Comparison of ENCODE assay signal across 8 cellular contexts in the genomic region with DNA sequence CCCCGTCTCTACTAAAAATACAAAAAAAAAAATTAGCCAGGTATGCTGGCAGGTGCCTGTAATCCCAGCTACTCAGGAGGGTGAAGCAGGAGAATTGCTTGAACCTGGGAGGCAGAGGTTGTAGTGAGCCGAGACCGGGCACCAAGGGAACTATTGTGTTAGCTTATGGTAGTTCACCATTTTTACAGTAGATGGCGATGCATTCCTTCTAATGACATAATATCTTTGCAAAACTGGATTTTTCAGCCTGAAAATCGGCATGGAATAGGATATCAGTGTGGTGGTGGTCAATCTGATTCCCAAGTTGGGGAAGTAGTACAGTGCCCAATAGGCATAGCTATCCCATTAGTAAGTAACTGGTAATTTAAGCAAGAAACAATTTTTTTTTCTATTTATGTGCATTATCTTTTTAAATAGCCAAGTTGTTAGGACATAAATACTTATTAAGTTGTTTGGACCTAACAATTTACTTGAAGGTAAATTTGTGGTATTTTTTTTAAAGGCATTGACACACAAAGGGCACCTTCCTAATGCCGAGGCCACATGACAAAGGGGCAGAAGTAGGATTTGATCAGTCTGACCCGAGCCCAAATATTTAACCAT. TPM values are rescaled to one million over a fixed set of nuclear protein-coding genes. Genes with fewer than 3 reads are reported as not detected.
DNase-seq lines count a peak whose midpoint lies in the region; ATAC-seq and TF ChIP-seq lines count a peak whose summit lies in the region.

No MANE protein-coding gene starts in this region.

- TF ChIP-seq CTCF in HFF-Myc (IDR thresholded peaks at IDR 0.05; ENCODE audit: low read depth, low read length, missing control alignments) (peak; percentile 46), breast epithelium (IDR thresholded peaks at IDR 0.05) (peak; percentile 79 to 95 (median 89)), tibial artery (IDR thresholded peaks at IDR 0.05) (peak; percentile 79 to 94)

- H3K36me3 Mint-ChIP-seq in activated CD4-positive, alpha-beta T cell treated with anti-CD3 and anti-CD28 coated beads for 36 hours (ENCODE audit: low read depth): no peaks in the 10 kb centered on the region

- no peaks in the 10 kb centered on the region for H3K4me1 Mint-ChIP-seq in activated CD4-positive, alpha-beta T cell treated with anti-CD3 and anti-CD28 coated beads for 36 hours

- H3K4me3 ChIP-seq in HFF-Myc (replicated peaks; ENCODE audit: low read depth, low read length) (no peak overlapping the region), breast epithelium (no peak overlapping the region), tibial artery (no peak overlapping the region)

- CTCF ChIA-PET in activated CD4-positive, alpha-beta T cell treated with anti-CD3 and anti-CD28 coated beads for 36 hours (lab: Charles Lee): interaction anchor here (0.6 to 10.6 kb wide), 38 partner anchors 9 to 761 kb away, joined by 3 to 269 read pairs (median 4); a partner anchor contains a TSS

- H3K27ac ChIP-seq in breast epithelium: no peak overlapping the region
- H3K27ac ChIP-seq in tibial artery: no peak overlapping the region

- POLR2A ChIA-PET in activated CD4-positive, alpha-beta T cell treated with anti-CD3 and anti-CD28 coated beads for 36 hours (lab: Charles Lee): interaction anchor here (0.6 to 1.2 kb wide), 5 partner anchors 28 to 313 kb away, joined by 3 to 4 read pairs (median 3); a partner anchor contains a TSS

- intact Hi-C loops in activated CD4-positive, alpha-beta T cell treated with anti-CD3 and anti-CD28 coated beads for 36 hours (cut with DNase I, micrococcal nuclease): loop anchor here (1.0 to 5.0 kb wide), 4 partner anchors 32 to 455 kb away; a partner anchor contains a TSS
- intact Hi-C loops in breast epithelium (cut with DNase I; ENCODE audit: low total_unique reads): no loop called here
- intact Hi-C loops in left colon (cut with DNase I, micrococcal nuclease): loop anchor here in 1 of 2 donors (2.0 kb wide), 1 partner anchor 33 kb away; no protein-coding TSS in a partner anchor
- intact Hi-C loops in tibial artery (cut with DNase I; ENCODE audit: low total_unique reads): loop anchor here (2.0 kb wide), 1 partner anchor 33 kb away; no protein-coding TSS in a partner anchor

- H3K9me3 ChIP-seq in breast epithelium: no peaks in the 10 kb centered on the region
- H3K9me3 ChIP-seq in tibial artery: no peaks in the 10 kb centered on the region

- no peak overlapping the region for H3K27ac Mint-ChIP-seq in activated CD4-positive, alpha-beta T cell treated with anti-CD3 and anti-CD28 coated beads for 36 hours

- peak; percentile 51 for DNase-seq in activated CD4-positive, alpha-beta T cell treated with anti-CD3 and anti-CD28 coated beads for 36 hours
- no peak for DNase-seq in activated CD4-positive, alpha-beta T cell treated with anti-CD3 and anti-CD28 coated beads, Interleukin-2, amount 50 U/mL, for 1 hour
- DNase-seq in HFF-Myc (ENCODE audit: extremely low read depth, low read depth) (peak; percentile 57), NCI-H774 (lab: John Stamatoyannopoulos, UW) (peak; percentile 32), breast epithelium (ENCODE audit: low spot score in 2 of 2) (no peak), left colon (no peak), tibial artery (no peak), amniotic stem cell (lab: John Stamatoyannopoulos, UW) (no peak)

- peaks cover 12% of the 10 kb centered on the region for H3K27me3 Mint-ChIP-seq in activated CD4-positive, alpha-beta T cell treated with anti-CD3 and anti-CD28 coated beads for 36 hours

- no peaks in the 10 kb centered on the region for H3K27me3 ChIP-seq in breast epithelium
- H3K27me3 ChIP-seq in tibial artery: peaks cover 0 to 18% of the 10 kb centered on the region in 2 donors

- H3K36me3 ChIP-seq in breast epithelium (no peaks in the 10 kb centered on the region), tibial artery (no peaks in the 10 kb centered on the region)

- H3K9me3 Mint-ChIP-seq in activated CD4-positive, alpha-beta T cell treated with anti-CD3 and anti-CD28 coated beads for 36 hours (ENCODE audit: low read depth): no peaks in the 10 kb centered on the region

- H3K4me1 ChIP-seq in breast epithelium: no peaks in the 10 kb centered on the region
- peaks cover 0 to 5% (median 2%) of the 10 kb centered on the region in 4 donors for H3K4me1 ChIP-seq in tibial artery

- peak; percentile 72 for ATAC-seq in activated CD4-positive, alpha-beta T cell treated with anti-CD3 and anti-CD28 coated beads for 36 hours
- ATAC-seq in left colon: peak; percentile 75

- no peak for TF ChIP-seq POLR2A in breast epithelium (IDR thresholded peaks at IDR 0.05)

- H3K4me3 Mint-ChIP-seq in activated CD4-positive, alpha-beta T cell treated with anti-CD3 and anti-CD28 coated beads for 36 hours: no peak overlapping the region

RNA-seq across cellular contexts. Expression of a gene that starts 17.6 kb away (rescaled TPM):
- total RNA-seq in activated CD4-positive, alpha-beta T cell treated with anti-CD3 and anti-CD28 coated beads for 36 hours: 10 to 100 TPM; 59.0 to 60.7 TPM
- total RNA-seq in breast epithelium (10 to 100 TPM; 31.8 to 68.8 (median 58.2) TPM), left colon (10 to 100 TPM; 29.0 to 31.2 TPM)

RNA-seq across cellular contexts. Expression of a gene that starts 28.3 kb away (rescaled TPM):
- total RNA-seq in activated CD4-positive, alpha-beta T cell treated with anti-CD3 and anti-CD28 coated beads for 36 hours: 100 to 1,000 TPM; 227 to 309 TPM
- total RNA-seq in breast epithelium: 10 to 100 TPM; 25.3 to 34.4 (median 27.7) TPM
- total RNA-seq in left colon: 1 to 10 TPM; 5.8 to 7.3 TPM

RNA-seq across cellular contexts. Expression of a gene that starts 49.2 kb away (rescaled TPM):
- 10 to 100 TPM; 36.1 to 40.3 TPM for total RNA-seq in activated CD4-positive, alpha-beta T cell treated with anti-CD3 and anti-CD28 coated beads for 36 hours
- total RNA-seq in breast epithelium (10 to 100 TPM; 19.4 to 28.7 (median 23.6) TPM), left colon (10 to 100 TPM; 24.7 to 28.0 TPM)

Comparison
In these comparisons a context has a peak if more than half of its experiments do, and no peak if none do; other contexts are left out.
1. DNase-seq: peak in activated CD4-positive, alpha-beta T cell treated with anti-CD3 and anti-CD28 coated beads for 36 hours (single experiment), HFF-Myc (single experiment) and NCI-H774 (single experiment); none in activated CD4-positive, alpha-beta T cell treated with anti-CD3 and anti-CD28 coated beads, Interleukin-2, amount 50 U/mL, for 1 hour (single experiment), breast epithelium (0 of 2), left colon (0 of 2), tibial artery (0 of 2) and amniotic stem cell (single experiment).
2. RNA of a gene that starts 28.3 kb away (total RNA-seq): 227 to 309 TPM in activated CD4-positive, alpha-beta T cell treated with anti-CD3 and anti-CD28 coated beads for 36 hours; 25.3 to 34.4 TPM in breast epithelium and 5.8 to 7.3 TPM in left colon; every median in the first group is over 4 times any median in the second.
3. Peak in every context shown above with its lines, with median percentiles within 50 percentile points of each other: CTCF ChIP-seq.